In the genomic region with DNA sequence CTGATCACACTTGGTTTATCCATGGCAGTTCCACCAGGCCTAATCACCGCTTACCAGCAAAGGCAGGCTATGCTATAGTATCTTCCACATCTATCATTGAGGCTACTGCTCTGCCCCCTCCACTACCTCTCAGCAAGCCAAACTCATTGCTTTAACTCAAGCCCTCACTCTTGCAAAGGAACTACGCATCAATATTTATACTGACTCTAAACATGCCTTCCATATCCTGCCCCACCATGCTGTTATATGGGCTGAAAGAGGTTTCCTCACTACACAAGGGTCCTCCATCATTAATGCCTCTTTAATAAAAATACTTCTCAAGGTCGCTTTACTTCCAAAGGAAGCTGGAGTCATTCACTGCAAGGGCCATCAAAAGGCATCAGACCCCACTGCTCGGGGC, we compare ENCODE assay signal across 3 cellular contexts.
DNase-seq lines count a peak whose midpoint lies in the region; TF ChIP-seq lines count a peak whose summit lies in the region.
"Not testable (repeated sequence)": the region's sequence is repeated elsewhere in the genome, so short reads cannot be mapped to it uniquely, and the experiment has no call there.

No MANE protein-coding gene starts in this region.

- H3K4me3 ChIP-seq in HEK293 (ENCODE audit: low read depth, low read length), result not testable (repeated sequence)

- DNase-seq in chondrocyte (ENCODE audit: low spot score) (peak; percentile 9), posterior vena cava (ENCODE audit: low spot score) (peak; percentile 43)

- not testable (repeated sequence) for H3K27ac Mint-ChIP-seq in chondrocyte (ENCODE audit: unreplicated experiment)

- intact Hi-C loops in posterior vena cava (cut with DNase I), result not testable (repeated sequence)

- CTCF ChIA-PET in HEK293 (lab: Yijun Ruan, JAX), result not testable (repeated sequence)

- TF ChIP-seq CTCF in HEK293 (tag by site-specific recombination; IDR thresholded peaks at IDR 0.05); chondrocyte (IDR thresholded peaks at IDR 0.05): not testable (repeated sequence)

- not testable (repeated sequence) for H3K27me3 Mint-ChIP-seq in chondrocyte (ENCODE audit: low read depth)

- H3K36me3 ChIP-seq in HEK293 (ENCODE audit: control insufficient read depth in 2 of 2, insufficient read depth in 1 of 2, low read length in 2 of 2), result not testable (repeated sequence)

- not testable (repeated sequence) for H3K9me3 Mint-ChIP-seq in chondrocyte (ENCODE audit: low read depth)

- H3K4me3 Mint-ChIP-seq in chondrocyte (ENCODE audit: unreplicated experiment), result not testable (repeated sequence)

- not testable (repeated sequence) for H3K27ac ChIP-seq in HEK293 (ENCODE audit: extremely low read depth, low read depth, low read length)

- not testable (repeated sequence) for H3K4me1 Mint-ChIP-seq in chondrocyte (ENCODE audit: low read depth)

- POLR2A ChIA-PET in HEK293 (lab: Yijun Ruan, JAX), result not testable (repeated sequence)

- not testable (repeated sequence) for H3K36me3 Mint-ChIP-seq in chondrocyte (ENCODE audit: low read depth)

- not testable (repeated sequence) for H3K4me1 ChIP-seq in HEK293 (ENCODE audit: control insufficient read depth, insufficient read depth, low read length)

- not testable (repeated sequence) for H3K9me3 ChIP-seq in HEK293 (ENCODE audit: control insufficient read depth, insufficient read depth, low read depth, low read length)

TF ChIP-seq in HEK293, 187 proteins besides CTCF, POLR2A, EP300 and RAD21:
- peak; percentile 97 for TF ChIP-seq ZNF600 (tag by site-specific recombination; IDR thresholded peaks at IDR 0.05)
